Comparison of ENCODE assay signal across 20 cellular contexts in genomic region chr7:129926618-129927017, GRCh38. TPM values are rescaled to one million over a fixed set of nuclear protein-coding genes. Genes with fewer than 3 reads are reported as not detected.
DNase-seq lines count a peak whose midpoint lies in the region; ATAC-seq and TF ChIP-seq lines count a peak whose summit lies in the region.
"Had no signal": no experiment of that assay in that cellular context is flagged by ENCODE, and none has a peak within 500 bp of the region (broad histone marks: within the 10 kb centered on the region; RNA-seq: fewer than 3 reads in every experiment).

No MANE protein-coding gene starts in this region.

- no peaks in the 10 kb centered on the region for H3K27me3 ChIP-seq in CD4-positive, alpha-beta memory T cell (ENCODE audit: insufficient read depth, low read length)
- no peaks in the 10 kb centered on the region for H3K27me3 ChIP-seq in GM23248 (replicated peaks; ENCODE audit: insufficient read depth)
- no peaks in the 10 kb centered on the region for H3K27me3 ChIP-seq in thyroid gland

- intact Hi-C loops in activated CD8-positive, alpha-beta T cell treated with anti-CD3 and anti-CD28 coated beads for 36 hours (cut with micrococcal nuclease) = no loop called here
- intact Hi-C loops in CD4-positive, alpha-beta memory T cell (cut with micrococcal nuclease) = no loop called here
- intact Hi-C loops in thyroid gland (cut with DNase I) = no loop called here

- 0 out of 2 replicates have a peak, but pooled peaks cover 3% of the 10 kb centered on the region for H4K20me1 ChIP-seq in GM23248 (ENCODE audit: insufficient read depth)

- CTCF ChIA-PET in activated CD8-positive, alpha-beta T cell treated with anti-CD3 and anti-CD28 coated beads for 36 hours (lab: Charles Lee) = no interaction called here
- CTCF ChIA-PET in activated CD8-positive, alpha-beta T cell treated with anti-CD3 and anti-CD28 coated beads, Interleukin-2, amount 10 ng/mL, durations not matched to agents 7 days and 5 days (lab: Charles Lee) = no interaction called here
- CTCF ChIA-PET in CD4-positive, alpha-beta memory T cell (lab: Charles Lee; ENCODE audit: partially characterized antibody) = no interaction called here

- no peak overlapping the region for H3K4me2 ChIP-seq in GM23248 (ENCODE audit: unreplicated experiment)

- in situ Hi-C loops in GM23248 (cut with MboI) = no loop called here

- no peaks in the 10 kb centered on the region for H3K9me2 ChIP-seq in GM23248 (ENCODE audit: insufficient read depth)

- H3K27ac ChIP-seq in CD4-positive, alpha-beta memory T cell (ENCODE audit: low read depth, low read length) = no peak overlapping the region
- H3K27ac ChIP-seq in GM23248 = no peak overlapping the region
- no peak overlapping the region for H3K27ac ChIP-seq in thyroid gland

- H3K36me3 Mint-ChIP-seq in activated CD8-positive, alpha-beta T cell treated with anti-CD3 and anti-CD28 coated beads for 36 hours (ENCODE audit: low read depth) = peaks cover 5% of the 10 kb centered on the region
- peaks cover 8% of the 10 kb centered on the region for H3K36me3 Mint-ChIP-seq in activated CD8-positive, alpha-beta T cell treated with anti-CD3 and anti-CD28 coated beads, Interleukin-2, amount 10 ng/mL, durations not matched to agents 7 days and 5 days (ENCODE audit: low read depth)
- H3K36me3 Mint-ChIP-seq in CD4-positive, alpha-beta memory T cell = peaks cover 9 to 36% of the 10 kb centered on the region in 2 donors
- H3K36me3 Mint-ChIP-seq in activated T-helper 17 cell treated with anti-CD3 and anti-CD28 coated beads, Interleukin-2, amount 50 U/mL, for 72 hours (ENCODE audit: low read depth) = peaks cover 43% of the 10 kb centered on the region
- H3K36me3 Mint-ChIP-seq in nephron progenitor cell (ENCODE audit: low read depth) = peaks cover 43% of the 10 kb centered on the region

- H3K27ac Mint-ChIP-seq in activated CD8-positive, alpha-beta T cell treated with anti-CD3 and anti-CD28 coated beads for 36 hours = no peak overlapping the region
- H3K27ac Mint-ChIP-seq in activated CD8-positive, alpha-beta T cell treated with anti-CD3 and anti-CD28 coated beads, Interleukin-2, amount 10 ng/mL, durations not matched to agents 7 days and 5 days = no peak overlapping the region
- H3K27ac Mint-ChIP-seq in CD4-positive, alpha-beta memory T cell = peak overlapping the region in 6 of 7 donors; percentile 26 to 83 (median 55)
- peak overlapping the region; percentile 22 for H3K27ac Mint-ChIP-seq in activated T-helper 17 cell treated with anti-CD3 and anti-CD28 coated beads, Interleukin-2, amount 50 U/mL, for 72 hours
- H3K27ac Mint-ChIP-seq in nephron progenitor cell = peak overlapping the region; percentile 30
- H3K27ac Mint-ChIP-seq: CD14-positive monocyte had no signal

- no peaks in the 10 kb centered on the region for H3K36me3 ChIP-seq in CD4-positive, alpha-beta memory T cell (ENCODE audit: insufficient read depth, low read length)
- H3K36me3 ChIP-seq in GM23248 (ENCODE audit: low read depth) (peaks cover 6% of the 10 kb centered on the region), thyroid gland (no peaks in the 10 kb centered on the region)

- no peaks in the 10 kb centered on the region for H3K27me3 Mint-ChIP-seq in activated CD8-positive, alpha-beta T cell treated with anti-CD3 and anti-CD28 coated beads for 36 hours
- H3K27me3 Mint-ChIP-seq in activated CD8-positive, alpha-beta T cell treated with anti-CD3 and anti-CD28 coated beads, Interleukin-2, amount 10 ng/mL, durations not matched to agents 7 days and 5 days (ENCODE audit: low read depth) = no peaks in the 10 kb centered on the region
- no peaks in the 10 kb centered on the region for H3K27me3 Mint-ChIP-seq in CD4-positive, alpha-beta memory T cell
- no peaks in the 10 kb centered on the region for H3K27me3 Mint-ChIP-seq in activated T-helper 17 cell treated with anti-CD3 and anti-CD28 coated beads, Interleukin-2, amount 50 U/mL, for 72 hours
- peaks cover 2% of the 10 kb centered on the region for H3K27me3 Mint-ChIP-seq in nephron progenitor cell (ENCODE audit: low read depth, poor library complexity)

- peaks cover 26% of the 10 kb centered on the region for H3F3A ChIP-seq in GM23248 (ENCODE audit: insufficient read depth)

- peaks cover 16% of the 10 kb centered on the region for H3K4me1 ChIP-seq in CD4-positive, alpha-beta memory T cell (ENCODE audit: insufficient read depth, low read length)
- H3K4me1 ChIP-seq in GM23248 (ENCODE audit: insufficient read depth) = peaks cover 29% of the 10 kb centered on the region
- peaks cover 23 to 27% of the 10 kb centered on the region in 2 donors for H3K4me1 ChIP-seq in thyroid gland

- no peak overlapping the region for H3K4me3 Mint-ChIP-seq in activated CD8-positive, alpha-beta T cell treated with anti-CD3 and anti-CD28 coated beads for 36 hours
- H3K4me3 Mint-ChIP-seq in activated CD8-positive, alpha-beta T cell treated with anti-CD3 and anti-CD28 coated beads, Interleukin-2, amount 10 ng/mL, durations not matched to agents 7 days and 5 days = no peak overlapping the region
- H3K4me3 Mint-ChIP-seq in CD4-positive, alpha-beta memory T cell = no peak overlapping the region
- no peak overlapping the region for H3K4me3 Mint-ChIP-seq in activated T-helper 17 cell treated with anti-CD3 and anti-CD28 coated beads, Interleukin-2, amount 50 U/mL, for 72 hours
- no peak overlapping the region for H3K4me3 Mint-ChIP-seq in nephron progenitor cell
- H3K4me3 Mint-ChIP-seq: CD14-positive monocyte had no signal

- peak; percentile 47 for ATAC-seq in activated CD8-positive, alpha-beta T cell treated with anti-CD3 and anti-CD28 coated beads for 36 hours
- no peak for ATAC-seq in activated CD8-positive, alpha-beta T cell treated with anti-CD3 and anti-CD28 coated beads, Interleukin-2, amount 10 ng/mL, durations not matched to agents 7 days and 5 days
- peak; percentile 53 for ATAC-seq in activated T-helper 17 cell treated with anti-CD3 and anti-CD28 coated beads, Interleukin-2, amount 50 U/mL, for 72 hours (replicated peaks)
- ATAC-seq in GM19395 (IDR thresholded peaks at IDR 0.05; ENCODE audit: unreplicated experiment) = no peak
- ATAC-seq: GM12878, K562, Right ventricle myocardium inferior had no signal

- H3K9me3 Mint-ChIP-seq in activated CD8-positive, alpha-beta T cell treated with anti-CD3 and anti-CD28 coated beads for 36 hours = no peaks in the 10 kb centered on the region
- no peaks in the 10 kb centered on the region for H3K9me3 Mint-ChIP-seq in activated CD8-positive, alpha-beta T cell treated with anti-CD3 and anti-CD28 coated beads, Interleukin-2, amount 10 ng/mL, durations not matched to agents 7 days and 5 days (ENCODE audit: insufficient read depth)
- H3K9me3 Mint-ChIP-seq in CD4-positive, alpha-beta memory T cell = no peaks in the 10 kb centered on the region
- no peaks in the 10 kb centered on the region for H3K9me3 Mint-ChIP-seq in activated T-helper 17 cell treated with anti-CD3 and anti-CD28 coated beads, Interleukin-2, amount 50 U/mL, for 72 hours
- no peaks in the 10 kb centered on the region for H3K9me3 Mint-ChIP-seq in nephron progenitor cell
- H3K9me3 Mint-ChIP-seq: CD14-positive monocyte had no signal

- H3K79me2 ChIP-seq in GM23248 (ENCODE audit: insufficient read depth) = peaks cover 90% of the 10 kb centered on the region

- POLR2A ChIA-PET in activated CD8-positive, alpha-beta T cell treated with anti-CD3 and anti-CD28 coated beads for 36 hours (lab: Charles Lee) = no interaction called here
- POLR2A ChIA-PET in activated CD8-positive, alpha-beta T cell treated with anti-CD3 and anti-CD28 coated beads, Interleukin-2, amount 10 ng/mL, durations not matched to agents 7 days and 5 days (lab: Charles Lee) = no interaction called here
- POLR2A ChIA-PET in CD4-positive, alpha-beta memory T cell (lab: Charles Lee; ENCODE audit: partially characterized antibody) = interaction anchor here (1.3 kb wide), 1 partner anchor 25 kb away, joined by 3 read pairs; no protein-coding TSS in a partner anchor

- no peak overlapping the region for H3K4me3 ChIP-seq in CD4-positive, alpha-beta memory T cell (ENCODE audit: low read length in 2 of 2)
- H3K4me3 ChIP-seq in GM23248 (no peak overlapping the region), thyroid gland (replicated peaks in 1 of 3) (no peak overlapping the region)
- H3K4me3 ChIP-seq: GM12878, K562 had no signal

- H3K9me3 ChIP-seq in CD4-positive, alpha-beta memory T cell (ENCODE audit: control insufficient read depth in 1 of 2, low read length in 2 of 2) = no peaks in the 10 kb centered on the region
- H3K9me3 ChIP-seq in GM23248 (ENCODE audit: low read depth) (no peaks in the 10 kb centered on the region), thyroid gland (no peaks in the 10 kb centered on the region)

- TF ChIP-seq POLR2A in thyroid gland (IDR thresholded peaks at IDR 0.05) = no peak

- no peak for DNase-seq in activated CD8-positive, alpha-beta T cell treated with anti-CD3 and anti-CD28 coated beads for 36 hours
- no peak for DNase-seq in activated CD8-positive, alpha-beta T cell treated with anti-CD3 and anti-CD28 coated beads, Interleukin-2, amount 10 ng/mL, durations not matched to agents 7 days and 5 days
- no peak for DNase-seq in CD4-positive, alpha-beta memory T cell
- DNase-seq in nephron progenitor cell (no peak), GM23248 (no peak), thyroid gland (no peak)
- DNase-seq: 8988T, COR-L47, DMS153, GF-D8, GOT3, NCI-H1105, NCI-H1694, NCI-H774 had no signal

- TF ChIP-seq CTCF in activated CD8-positive, alpha-beta T cell treated with anti-CD3 and anti-CD28 coated beads for 36 hours (IDR thresholded peaks at IDR 0.05) = no peak
- TF ChIP-seq CTCF in nephron progenitor cell (IDR thresholded peaks at IDR 0.05) = no peak
- no peak for TF ChIP-seq CTCF in thyroid gland (IDR thresholded peaks at IDR 0.05)

- no peak overlapping the region for H3K9ac ChIP-seq in GM23248

- WGBS in GM23248 (ENCODE audit: low coverage in 1 of 2, low lambda C conversion rate in 2 of 2, missing lambda C conversion rate in 2 of 2), 2 experiments = 86 to 89% methylated on average over 3 of the region's 3 CpGs
- 97 to 100% methylated on average over 3 of the region's 3 CpGs for WGBS in thyroid gland, 2 donors

- peaks cover 27% of the 10 kb centered on the region for H3K4me1 Mint-ChIP-seq in activated CD8-positive, alpha-beta T cell treated with anti-CD3 and anti-CD28 coated beads for 36 hours (ENCODE audit: low read depth)
- H3K4me1 Mint-ChIP-seq in activated CD8-positive, alpha-beta T cell treated with anti-CD3 and anti-CD28 coated beads, Interleukin-2, amount 10 ng/mL, durations not matched to agents 7 days and 5 days (ENCODE audit: low read depth) = peaks cover 9% of the 10 kb centered on the region
- H3K4me1 Mint-ChIP-seq in CD4-positive, alpha-beta memory T cell = peaks cover 24 to 42% (median 31%) of the 10 kb centered on the region in 4 donors
- H3K4me1 Mint-ChIP-seq in activated T-helper 17 cell treated with anti-CD3 and anti-CD28 coated beads, Interleukin-2, amount 50 U/mL, for 72 hours = peaks cover 21% of the 10 kb centered on the region
- peaks cover 28% of the 10 kb centered on the region for H3K4me1 Mint-ChIP-seq in nephron progenitor cell

- H2AFZ ChIP-seq in GM23248 = no peak overlapping the region

RNA-seq across cellular contexts. Expression of gene UBE2H, which starts 26.1 kb away (rescaled TPM):
- 10 to 100 TPM; 22.4 to 22.6 TPM for total RNA-seq in activated CD8-positive, alpha-beta T cell treated with anti-CD3 and anti-CD28 coated beads for 36 hours
- 10 to 100 TPM; 30.0 to 33.3 TPM for total RNA-seq in activated CD8-positive, alpha-beta T cell treated with anti-CD3 and anti-CD28 coated beads, Interleukin-2, amount 10 ng/mL, durations not matched to agents 7 days and 5 days
- total RNA-seq in CD4-positive, alpha-beta memory T cell = 10 to 100 TPM; 42.6 to 43.8 TPM
- polyA plus RNA-seq in CD4-positive, alpha-beta memory T cell = 10 to 100 TPM; 45.8 to 56.6 TPM
- total RNA-seq in activated T-helper 17 cell treated with anti-CD3 and anti-CD28 coated beads, Interleukin-2, amount 50 U/mL, for 72 hours = 10 to 100 TPM; 27.8 to 54.0 TPM
- total RNA-seq in GM23248 (2014; rRNA removed; shearing (Covaris generic)) = 37.9 and 44.4 TPM in 2 replicates
- 40.7 and 42.9 TPM in 2 replicates for polyA plus RNA-seq in GM23248 (2016; fragmentation: Nextera tagmentation; extraction: Ambion mirVana)
- total RNA-seq in thyroid gland = 100 to 1,000 TPM in 3 of 4 donors, 10 to 100 TPM in 1; 97.7 to 156 (median 122) TPM

Comparison
In these comparisons a context has a peak if more than half of its experiments do, and no peak if none do; other contexts are left out.
1. ATAC-seq: peak in activated CD8-positive, alpha-beta T cell treated with anti-CD3 and anti-CD28 coated beads for 36 hours (single experiment) and activated T-helper 17 cell treated with anti-CD3 and anti-CD28 coated beads, Interleukin-2, amount 50 U/mL, for 72 hours (single experiment); none in activated CD8-positive, alpha-beta T cell treated with anti-CD3 and anti-CD28 coated beads, Interleukin-2, amount 10 ng/mL, durations not matched to agents 7 days and 5 days (single experiment) and GM19395 (single experiment).
2. H3K27ac Mint-ChIP-seq: peak in CD4-positive, alpha-beta memory T cell (6 of 7), activated T-helper 17 cell treated with anti-CD3 and anti-CD28 coated beads, Interleukin-2, amount 50 U/mL, for 72 hours (single experiment) and nephron progenitor cell (single experiment); none in activated CD8-positive, alpha-beta T cell treated with anti-CD3 and anti-CD28 coated beads for 36 hours (single experiment) and activated CD8-positive, alpha-beta T cell treated with anti-CD3 and anti-CD28 coated beads, Interleukin-2, amount 10 ng/mL, durations not matched to agents 7 days and 5 days (single experiment).